ENCODE assay signal across 8 cellular contexts in the genomic region with DNA sequence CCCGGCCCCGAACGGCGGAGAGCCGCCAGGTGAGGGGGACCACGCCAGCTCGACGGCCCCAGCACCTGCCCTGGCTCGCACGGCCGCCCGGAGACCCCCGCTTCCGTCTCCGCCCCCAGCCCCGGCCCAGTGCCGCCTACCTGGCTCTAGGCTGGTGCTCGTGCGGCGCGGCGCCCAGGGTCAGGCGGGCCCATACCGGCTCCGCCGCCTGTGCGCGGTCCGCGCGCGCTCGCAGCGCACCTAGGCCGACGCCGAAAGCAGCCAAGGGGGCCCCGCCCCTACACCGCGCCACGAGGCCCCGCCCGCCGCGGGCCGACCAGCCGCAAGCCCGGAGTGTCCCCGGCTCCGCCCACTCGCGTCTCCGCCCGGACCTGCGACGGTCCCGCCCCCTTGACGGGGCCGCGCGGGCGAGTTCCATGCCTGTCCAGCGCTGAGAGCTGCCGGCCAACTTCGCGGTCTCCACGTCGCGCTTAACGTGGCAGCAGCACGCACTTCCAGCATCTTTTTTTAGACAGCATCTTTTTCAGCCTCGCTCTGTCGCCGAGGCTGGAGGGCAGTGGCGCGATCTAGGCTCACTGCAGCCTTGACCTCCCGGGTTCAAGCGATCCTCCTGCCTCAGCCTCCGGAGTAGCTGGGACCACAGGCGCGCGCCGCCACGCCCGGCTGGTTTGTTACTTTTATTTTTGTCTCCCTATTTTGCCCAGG. TPM values are rescaled to one million over a fixed set of nuclear protein-coding genes. Genes with fewer than 3 reads are reported as not detected.
A peak's percentile ranks its signal among the peaks of the same experiment; 100 is the strongest.
DNase-seq lines count a peak whose midpoint lies in the region; ATAC-seq, FAIRE-seq and TF ChIP-seq lines count a peak whose summit lies in the region.

A gene with protein sequence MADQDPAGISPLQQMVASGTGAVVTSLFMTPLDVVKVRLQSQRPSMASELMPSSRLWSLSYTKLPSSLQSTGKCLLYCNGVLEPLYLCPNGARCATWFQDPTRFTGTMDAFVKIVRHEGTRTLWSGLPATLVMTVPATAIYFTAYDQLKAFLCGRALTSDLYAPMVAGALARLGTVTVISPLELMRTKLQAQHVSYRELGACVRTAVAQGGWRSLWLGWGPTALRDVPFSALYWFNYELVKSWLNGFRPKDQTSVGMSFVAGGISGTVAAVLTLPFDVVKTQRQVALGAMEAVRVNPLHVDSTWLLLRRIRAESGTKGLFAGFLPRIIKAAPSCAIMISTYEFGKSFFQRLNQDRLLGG (minus strand): TSS at position 253 of the 705 bp plus-strand sequence. CDS start 1,261 bp downstream, outside the sequence.

- H3K4me1 Mint-ChIP-seq in T-cell (peaks cover 12 to 35% (median 28%) of the 10 kb centered on the region in 3 donors), type B pancreatic cell (ENCODE audit: unreplicated experiment) (peaks cover 4% of the 10 kb centered on the region)

- POLR2A ChIA-PET in T-cell (lab: Charles Lee): no interaction called here

- intact Hi-C loops in cardiac septum (cut with DNase I) (loop anchor here (2.0 kb wide), 2 partner anchors 20 to 182 kb away; a partner anchor contains a TSS), posterior cingulate gyrus (cut with DNase I) (loop anchor here (5.0 to 10.0 kb wide), 2 partner anchors 182 to 200 kb away; a partner anchor contains a TSS)

- TF ChIP-seq POLR2A in GM12891 (IDR thresholded peaks at IDR 0.05; ENCODE audit: low read depth, low read length): peak; percentile 70; the same call in 1 of the 2 replicates

- H3K4me3 Mint-ChIP-seq in T-cell: peak within 1 kb of the TSS; percentile 90 to 94 (median 92)
- H3K4me3 Mint-ChIP-seq in type B pancreatic cell: peak within 1 kb of the TSS; percentile 91

- peaks cover under 1% of the 10 kb centered on the region for H3K36me3 Mint-ChIP-seq in T-cell
- no peaks in the 10 kb centered on the region for H3K36me3 Mint-ChIP-seq in type B pancreatic cell

- no peaks in the 10 kb centered on the region for H3K9me3 Mint-ChIP-seq in T-cell
- H3K9me3 Mint-ChIP-seq in type B pancreatic cell: no peaks in the 10 kb centered on the region

- no peaks in the 10 kb centered on the region for H3K27me3 Mint-ChIP-seq in T-cell
- no peaks in the 10 kb centered on the region for H3K27me3 Mint-ChIP-seq in type B pancreatic cell

- CTCF ChIA-PET in T-cell (lab: Charles Lee): interaction anchor here in 1 of 2 donors (0.6 kb wide), 1 partner anchor 79 kb away, joined by 4 read pairs; no protein-coding TSS in a partner anchor

- H3K27ac Mint-ChIP-seq in T-cell (peak within 1 kb of the TSS; percentile 93 to 95), type B pancreatic cell (peak within 1 kb of the TSS; percentile 93)

- TF ChIP-seq CTCF in type B pancreatic cell (conservative IDR thresholded peaks at IDR 0.05): no peak

- peak within 1 kb of the TSS; percentile 68 for H3K27ac ChIP-seq in adipose tissue (ENCODE audit: low read depth, low read length)

- DNase-seq in GM12891 (ENCODE audit: insufficient read length, low spot score) (peak; percentile 89), NCI-H1417 treated with DMSO at 0.1 percent for 48 hours (lab: John Stamatoyannopoulos, UW) (peak; percentile 18), T-cell (peak; percentile 76 to 97 (median 90)), cardiac septum (ENCODE audit: low spot score) (peak; percentile 99), posterior cingulate gyrus (peak; percentile 91 to 99 (median 95)), type B pancreatic cell (ENCODE audit: extremely low spot score, unreplicated experiment) (peak; percentile 97)

- peak; percentile 73 for ATAC-seq in HG02763 (IDR thresholded peaks at IDR 0.05; ENCODE audit: unreplicated experiment)
- ATAC-seq in T-cell (replicated peaks in 1 of 4): peak; percentile 73 to 81 (median 76)

- 0 to 1% (median 1%) methylated on average over 55 to 85 of the region's 85 CpGs for WGBS in adipose tissue, 3 donors

- peak; percentile 98 for FAIRE-seq in GM12891 (lab: Jason Lieb, UNC)

TF ChIP-seq in GM12891, 5 proteins besides CTCF, POLR2A, EP300 and RAD21:
- TF ChIP-seq POU2F2 (IDR thresholded peaks at IDR 0.05; ENCODE audit: low read depth, low read length): no peak; the same call in 1 of the 2 replicates
- peak; percentile 47; the same call in 1 of the 2 replicates for TF ChIP-seq POLR2AphosphoS5 (IDR thresholded peaks at IDR 0.05; ENCODE audit: low read depth, low read length)
- TF ChIP-seq TAF1 (IDR thresholded peaks at IDR 0.05; ENCODE audit: low read depth, low read length): 0 out of 2 replicates have a peak, but pooled peaks have one; percentile 30
- TF ChIP-seq SPI1 (IDR thresholded peaks at IDR 0.05; ENCODE audit: low read depth, low read length): no peak
- peak; percentile 55 for TF ChIP-seq PAX5 (IDR thresholded peaks at IDR 0.05; ENCODE audit: insufficient read depth, low read length, severe bottlenecking)

RNA-seq across cellular contexts. Expression of the gene that starts here (rescaled TPM):
- 111 TPM for polyA plus RNA-seq in GM12891 (2012; ENCODE audit: low read depth, missing spikeins)
- total RNA-seq in T-cell: 100 to 1,000 TPM in 3 of 5 donors, 10 to 100 TPM in 2; 78.6 to 108 (median 104) TPM
- 10 to 100 TPM; 86.9 to 90.1 (median 87.2) TPM for polyA plus RNA-seq in adipose tissue
- total RNA-seq in cardiac septum: 53.4 TPM
- 137 and 169 TPM in 2 replicates for total RNA-seq in type B pancreatic cell (ENCODE audit: low replicate concordance)

Comparison
In these comparisons a context has a peak if more than half of its experiments do, and no peak if none do; other contexts are left out.
1. Peak in every context shown above with its lines: DNase-seq, ATAC-seq and H3K27ac ChIP-seq.
2. DNase-seq: peak in every context shown above with its lines; median percentile 99 in cardiac septum; 97 in type B pancreatic cell; 95 in posterior cingulate gyrus; 90 in T-cell; 89 in GM12891; 18 in NCI-H1417 treated with DMSO at 0.1 percent for 48 hours.